In the genomic region with DNA sequence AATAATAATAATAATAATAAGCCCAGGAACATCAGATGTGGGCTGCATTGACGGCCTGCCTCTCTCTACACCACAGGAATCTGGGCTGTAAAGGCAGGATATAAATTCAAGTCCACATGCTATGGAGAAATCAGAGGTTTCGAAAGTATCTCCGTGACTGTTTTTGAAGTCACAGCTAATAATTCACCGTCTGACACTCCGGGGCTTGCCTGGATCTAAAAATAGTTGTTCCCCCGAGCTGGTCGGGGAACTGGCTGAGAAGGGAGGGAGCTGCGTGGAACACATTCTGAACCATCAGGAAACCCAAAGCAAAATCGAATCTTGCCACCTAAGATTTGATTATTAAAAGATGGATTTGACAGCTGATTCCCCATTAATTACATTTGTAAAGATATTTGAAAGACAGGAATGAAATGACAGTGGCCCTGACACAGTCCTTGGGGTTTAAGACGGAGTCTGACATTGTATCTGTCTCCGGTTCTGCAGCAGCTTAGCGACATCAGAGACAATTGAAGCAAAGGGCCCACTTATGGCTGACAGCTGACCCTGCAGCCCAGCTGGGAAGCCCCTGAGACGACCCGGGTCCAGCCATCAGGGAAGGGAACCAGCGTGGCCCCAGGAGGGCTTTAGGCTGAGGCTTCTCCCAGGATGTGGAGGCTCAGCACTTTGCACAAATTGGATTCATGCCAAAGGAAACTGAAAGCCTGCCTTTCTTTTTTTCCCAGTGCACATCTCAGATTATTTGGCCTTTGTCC, we compare ENCODE assay signal across 8 cellular contexts. TPM values are rescaled to one million over a fixed set of nuclear protein-coding genes. Genes with fewer than 3 reads are reported as not detected.
A peak's percentile ranks its signal among the peaks of the same experiment; 100 is the strongest.
DNase-seq lines count a peak whose midpoint lies in the region; ATAC-seq, FAIRE-seq and TF ChIP-seq lines count a peak whose summit lies in the region.

No MANE protein-coding gene starts in this region.

- 63% methylated on average over 13 of the region's 15 CpGs for WGBS in mesodermal cell (ENCODE audit: insufficient coverage in 2 of 2), 2 experiments
- WGBS in aorta, 2 donors: 8 to 9% methylated on average over 15 of the region's 15 CpGs

- peak overlapping the region; percentile 8 for H3K27ac ChIP-seq in mesodermal cell (ENCODE audit: low read depth, low read length, severe bottlenecking)
- peak overlapping the region in 1 of 2 donors; percentile 89 for H3K27ac ChIP-seq in aorta (ENCODE audit: low read depth in 1 of 2, low read length in 2 of 2)

- H3K4me3 ChIP-seq in bronchial epithelial cell (ENCODE audit: low read depth, low read length) (no peak overlapping the region), mesodermal cell (ENCODE audit: extremely low read depth, insufficient read depth, low read length, poor library complexity, severe bottlenecking) (no peak overlapping the region), aorta (ENCODE audit: low read length in 2 of 2) (no peak overlapping the region)

- no peaks in the 10 kb centered on the region for H3K36me3 ChIP-seq in bronchial epithelial cell (ENCODE audit: control insufficient read depth, insufficient read depth, low read length)
- H3K36me3 ChIP-seq in mesodermal cell (ENCODE audit: control insufficient read depth, insufficient read depth, low read length): no peaks in the 10 kb centered on the region
- H3K36me3 ChIP-seq in aorta (ENCODE audit: control insufficient read depth in 1 of 2, insufficient read depth in 2 of 2, low read length in 1 of 2): no peaks in the 10 kb centered on the region

- H3K9me3 ChIP-seq in mesodermal cell (ENCODE audit: control insufficient read depth, low read length) (no peaks in the 10 kb centered on the region), aorta (ENCODE audit: control insufficient read depth, low read length) (no peaks in the 10 kb centered on the region)

- H3K27me3 ChIP-seq in bronchial epithelial cell (ENCODE audit: control insufficient read depth, insufficient read depth, low read length) (no peaks in the 10 kb centered on the region), aorta (ENCODE audit: control insufficient read depth in 1 of 2, insufficient read depth in 2 of 2, low read length in 1 of 2) (no peaks in the 10 kb centered on the region)

- H3K4me1 ChIP-seq in mesodermal cell (ENCODE audit: control insufficient read depth, insufficient read depth, low read length, poor library complexity, severe bottlenecking) (peaks cover 21% of the 10 kb centered on the region), aorta (ENCODE audit: control insufficient read depth in 1 of 2, insufficient read depth in 2 of 2, low read length in 2 of 2) (peaks cover 0 to under 1% of the 10 kb centered on the region in 2 donors)

- no peak for FAIRE-seq in bronchial epithelial cell (lab: Jason Lieb, UNC)

- DNase-seq in AML-193 (lab: John Stamatoyannopoulos, UW) (peak; percentile 15 to 22), bronchial epithelial cell (ENCODE audit: low read depth) (peak; percentile 78), aorta (peak in 1 of 2 donors; percentile 65), NCI-H1436 treated with DMSO at 0.1 percent for 48 hours (lab: John Stamatoyannopoulos, UW) (no peak), GM19240 (ENCODE audit: insufficient read length, low spot score) (no peak), iPS-NIHi11 (ENCODE audit: low spot score) (no peak)

- intact Hi-C loops in aorta (cut with DNase I): loop anchor here in 1 of 2 donors (10.0 kb wide), 1 partner anchor 125 kb away; no protein-coding TSS in a partner anchor

- ATAC-seq in HG02678 (IDR thresholded peaks at IDR 0.05; ENCODE audit: unreplicated experiment) (peak; percentile 55), aorta (ENCODE audit: low FRiP score) (peak; percentile 75)

- no peak for TF ChIP-seq CTCF in bronchial epithelial cell (IDR thresholded peaks at IDR 0.05; ENCODE audit: insufficient read depth, low read length, severe bottlenecking)

RNA-seq across cellular contexts. Expression of gene KLF6, which starts 35.2 kb away (rescaled TPM):
- total RNA-seq in bronchial epithelial cell: 49.7 and 70.6 TPM in 2 replicates
- polyA plus RNA-seq in mesodermal cell (2013, experiment 1 of 2): 70.0 TPM
- polyA plus RNA-seq in mesodermal cell (2013, experiment 2 of 2): 71.2 TPM
- 100 to 1,000 TPM; 171 to 384 TPM for total RNA-seq in aorta
- 100 to 1,000 TPM in 1 of 2 donors, 10 to 100 TPM in 1; 44.2 to 160 TPM for polyA plus RNA-seq in aorta

Comparison
In these comparisons a context has a peak if more than half of its experiments do, and no peak if none do; other contexts are left out.
1. DNase-seq: peak in AML-193 (2 of 2) and bronchial epithelial cell (single experiment); none in NCI-H1436 treated with DMSO at 0.1 percent for 48 hours (single experiment), GM19240 (single experiment) and iPS-NIHi11 (single experiment).